ENCODE assay signal across 8 cellular contexts in genomic region chr1:119582801-119583200, GRCh38.
DNase-seq lines count a peak whose midpoint lies in the region; ATAC-seq, FAIRE-seq and TF ChIP-seq lines count a peak whose summit lies in the region.

No MANE protein-coding gene starts in this region.

- no peaks in the 10 kb centered on the region for H3K9me3 ChIP-seq in pancreas

- DNase-seq in AML-193 (lab: John Stamatoyannopoulos, UW): peak; percentile 63 to 69
- DNase-seq in NCI-H1694 treated with DMSO at 0.1 percent for 48 hours (lab: John Stamatoyannopoulos, UW): peak; percentile 1
- DNase-seq in UCSD-AML1 (lab: John Stamatoyannopoulos, UW; ENCODE audit: unreplicated experiment): peak; percentile 55
- DNase-seq in fibroblast of the conjunctiva (ENCODE audit: low read depth): peak; percentile 23
- peak in 4 of 6 donors; percentile 10 to 61 (median 46) for DNase-seq in pancreas
- DNase-seq in GOT3 (lab: John Stamatoyannopoulos, UW): no peak
- no peak for DNase-seq in effector CD8-positive, alpha-beta T cell (lab: John Stamatoyannopoulos, UW)

- ATAC-seq in GM18867 (IDR thresholded peaks at IDR 0.05; ENCODE audit: unreplicated experiment) (peak; percentile 66), pancreas (peak; percentile 74 to 97 (median 90))

- no peaks in the 10 kb centered on the region for H3K36me3 ChIP-seq in pancreas

- no peak overlapping the region for H3K4me3 ChIP-seq in pancreas

- WGBS in pancreas, 2 donors: 4 to 6% methylated on average over 1 of the region's 1 CpG

- no peak for FAIRE-seq in pancreas (lab: Jason Lieb, UNC)

- H3K4me1 ChIP-seq in pancreas: no peaks in the 10 kb centered on the region

- no peaks in the 10 kb centered on the region for H3K27me3 ChIP-seq in pancreas

- intact Hi-C loops in pancreas (cut with DNase I): no loop called here

- H3K27ac ChIP-seq in pancreas: no peak overlapping the region

- TF ChIP-seq CTCF in pancreas (IDR thresholded peaks at IDR 0.05): peak in 3 of 4 donors; percentile 22 to 27 (median 25)

Comparison
In these comparisons a context has a peak if more than half of its experiments do, and no peak if none do; other contexts are left out.
1. DNase-seq: peak in AML-193 (2 of 2), NCI-H1694 treated with DMSO at 0.1 percent for 48 hours (single experiment), UCSD-AML1 (single experiment), fibroblast of the conjunctiva (single experiment) and pancreas (4 of 6); none in GOT3 (single experiment) and effector CD8-positive, alpha-beta T cell (single experiment).